ENCODE assay signal across 18 cellular contexts in genomic region chr2:45809205-45809604, GRCh38.
"Had no signal": no experiment of that assay in that cellular context is flagged by ENCODE, and none has a peak within 500 bp of the region (broad histone marks: within the 10 kb centered on the region; RNA-seq: fewer than 3 reads in every experiment).

No MANE protein-coding gene starts in this region.

- H3K27me3 ChIP-seq: MG63, SJSA1 had no signal

- DNase-seq: KBM-7, MG63, NCI-H1092, NCI-H1105 treated with DMSO at 0.1 percent for 48 hours, NCI-H1417 treated with DMSO at 0.1 percent for 48 hours, NCI-H146, NCI-H1694 treated with DMSO at 0.1 percent for 48 hours, NCI-H1930, NCI-H2081, NCI-H2107, NCI-H2227 treated with DMSO at 0.1 percent for 48 hours, NCI-H526 treated with DMSO at 0.1 percent for 48 hours, NCI-H748 treated with DMSO at 0.1 percent for 48 hours, Right ventricle myocardium superior, RPMI8226, SIG-M5 had no signal

- H3K9me3 ChIP-seq: MG63, SJSA1 had no signal

- H3K36me3 ChIP-seq: MG63, SJSA1 had no signal

- H3K4me1 ChIP-seq: SJSA1 had no signal

- H3K4me3 ChIP-seq: MG63, SJSA1, SK-N-MC had no signal

- H3K27ac ChIP-seq: SJSA1, SK-N-MC had no signal
